In the genomic region with DNA sequence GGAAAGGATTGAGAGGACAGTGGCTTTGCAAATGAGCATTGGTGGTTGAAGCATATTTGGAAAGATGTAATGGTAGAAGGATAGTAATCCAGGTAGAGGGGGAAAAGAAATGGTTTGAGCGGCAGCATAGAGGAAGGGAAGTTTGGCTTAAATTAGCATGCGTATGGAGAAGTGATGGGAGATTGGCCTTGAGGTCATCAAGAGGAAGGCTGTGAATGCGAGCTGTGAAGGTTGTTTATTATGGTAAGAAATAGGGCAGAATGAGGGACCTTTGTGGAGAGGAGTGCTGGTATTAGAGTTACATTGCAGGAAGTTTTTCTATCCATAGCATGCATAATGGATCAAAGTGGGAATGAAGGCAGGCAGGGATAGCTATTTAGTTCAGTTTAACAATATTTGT, we compare ENCODE assay signal across 29 cellular contexts.
"Had no signal": no experiment of that assay in that cellular context is flagged by ENCODE, and none has a peak within 500 bp of the region (broad histone marks: within the 10 kb centered on the region; RNA-seq: fewer than 3 reads in every experiment).

No MANE protein-coding gene starts in this region.

- H3K4me3 ChIP-seq: ascending aorta, breast epithelium, cardiac muscle cell, colonic mucosa, gastrocnemius medialis had no signal

- H3K27me3 ChIP-seq: ascending aorta, breast epithelium, cardiac muscle cell, colonic mucosa, gastrocnemius medialis had no signal

- H3K9me3 ChIP-seq: ascending aorta, breast epithelium, colonic mucosa, gastrocnemius medialis had no signal

- H3K4me1 ChIP-seq: ascending aorta, breast epithelium, colonic mucosa, gastrocnemius medialis had no signal

- H3K36me3 ChIP-seq: ascending aorta, breast epithelium, cardiac muscle cell, colonic mucosa, gastrocnemius medialis, WERI-Rb-1 had no signal

- H3K27ac ChIP-seq: ascending aorta, breast epithelium, cardiac muscle cell, colonic mucosa, gastrocnemius medialis, WERI-Rb-1 had no signal

- DNase-seq: activated CD4-positive, alpha-beta memory T cell treated with anti-CD3 and anti-CD28 coated beads for 36 hours; activated CD4-positive, alpha-beta T cell treated with anti-CD3 and anti-CD28 coated beads for 36 hours; activated CD4-positive, alpha-beta T cell treated with anti-CD3 and anti-CD28 coated beads, Interleukin-2, amount 10 ng/mL, durations not matched to agents 24 days and 14 days; activated CD4-positive, CD25-positive, alpha-beta regulatory T cell; activated CD4-positive, CD25-positive, alpha-beta regulatory T cell treated with anti-CD3 and anti-CD28 coated beads, Interleukin-2, amount 50 U/mL, for 72 hours; activated CD8-positive, alpha-beta memory T cell treated with anti-CD3 and anti-CD28 coated beads, Interleukin-2, amount 10 ng/mL, durations not matched to agents 7 days and 5 days; activated CD8-positive, alpha-beta memory T cell treated with anti-CD3 and anti-CD28 coated beads, Interleukin-2, amount 50 U/mL, for 4 hours; activated CD8-positive, alpha-beta T cell treated with anti-CD3 and anti-CD28 coated beads, Interleukin-2, amount 10 ng/mL, durations not matched to agents 7 days and 5 days; activated gamma-delta T cell; activated naive CD4-positive, alpha-beta T cell; activated naive CD4-positive, alpha-beta T cell treated with anti-CD3 and anti-CD28 coated beads, Interleukin-2, amount 10 ng/mL, durations not matched to agents 7 days and 5 days; activated naive CD8-positive, alpha-beta T cell treated with anti-CD3 and anti-CD28 coated beads, Interleukin-2, amount 10 ng/mL, durations not matched to agents 7 days and 5 days; activated T-cell treated with anti-CD3 and anti-CD28 coated beads, Interleukin-2, amount 50 U/mL, for 1 hour; activated T-cell treated with anti-CD3 and anti-CD28 coated beads, Interleukin-2, amount 50 U/mL, for 72 hours; central memory CD4-positive, alpha-beta T cell; cerebellar nuclear complex; colonic mucosa; effector memory CD4-positive, alpha-beta T cell; endodermal cell; foreskin fibroblast; gastrocnemius medialis; glutamatergic neuron; T-helper 1 cell; T-helper 17 cell; T1000; WERI-Rb-1 had no signal
